ENCODE assay signal across 14 cellular contexts in genomic region chr2:99821572-99822369, GRCh38.
DNase-seq lines count a peak whose midpoint lies in the region; ATAC-seq and TF ChIP-seq lines count a peak whose summit lies in the region.
"Had no signal": no experiment of that assay in that cellular context is flagged by ENCODE, and none has a peak within 500 bp of the region (broad histone marks: within the 10 kb centered on the region; RNA-seq: fewer than 3 reads in every experiment).

No MANE protein-coding gene starts in this region.

- H3K9me1 ChIP-seq in IMR-90 (ENCODE audit: insufficient read depth, low read length), result peaks cover 13% of the 10 kb centered on the region

- H3K56ac ChIP-seq in IMR-90 (ENCODE audit: extremely low read depth, insufficient read depth, low read length), result peak overlapping the region; percentile 54; the same call in 1 of the 2 replicates

- in situ Hi-C loops in IMR-90 (cut with MboI; ENCODE audit: low sequenced_read_pairs), result no loop called here

- H4K5ac ChIP-seq in IMR-90 (ENCODE audit: low read depth, low read length), result peak overlapping the region; percentile 79

- H3K4me3 ChIP-seq in AG09309 (ENCODE audit: control insufficient read depth, low read depth, low read length), result no peak overlapping the region
- H3K4me3 ChIP-seq in IMR-90 (ENCODE audit: insufficient read depth, low read depth, low read length), result no peak overlapping the region
- no peak overlapping the region for H3K4me3 ChIP-seq in H7 (ENCODE audit: insufficient read depth, low read depth, low read length)
- H3K4me3 ChIP-seq: vagina had no signal

- H2BK15ac ChIP-seq in IMR-90 (ENCODE audit: low read depth, low read length), result peak overlapping the region; percentile 74

- intact Hi-C loops in IMR-90 (cut with micrococcal nuclease), result no loop called here

- no peaks in the 10 kb centered on the region for H4K20me1 ChIP-seq in IMR-90 (ENCODE audit: insufficient read depth, low read length)

- no peak overlapping the region for H3K4me2 ChIP-seq in IMR-90 (ENCODE audit: low read depth, low read length)

- peak overlapping the region; percentile 10 to 63; a peak in 3 of 4 replicates for H4K8ac ChIP-seq in IMR-90 (ENCODE audit: low read depth in 2 of 2, low read length in 2 of 2)

- peak overlapping the region; percentile 31 for H2AK9ac ChIP-seq in IMR-90 (replicated peaks; ENCODE audit: low read depth, low read length, poor library complexity)

- peak overlapping the region; percentile 93 for H3K4ac ChIP-seq in IMR-90 (ENCODE audit: low read depth, low read length)

- peak overlapping the region; percentile 89 for H2AK5ac ChIP-seq in IMR-90 (ENCODE audit: low read depth, low read length)

- peak overlapping the region; percentile 88 for H2BK20ac ChIP-seq in IMR-90 (ENCODE audit: low read depth, low read length)

- peak overlapping the region; percentile 96 for H3K14ac ChIP-seq in IMR-90 (replicated peaks; ENCODE audit: low read depth, low read length)

- dilution Hi-C loops in IMR-90 (cut with HindIII; ENCODE audit: low sequenced_read_pairs, unreplicated experiment), result no loop called here

- no peak overlapping the region for H3K9ac ChIP-seq in IMR-90 (ENCODE audit: low read depth, low read length)

- H3K27me3 ChIP-seq in IMR-90 (ENCODE audit: control insufficient read depth, insufficient read depth, low read length) (no peaks in the 10 kb centered on the region), H7 (ENCODE audit: control insufficient read depth, insufficient read depth, low read length) (no peaks in the 10 kb centered on the region)
- H3K27me3 ChIP-seq: vagina had no signal

- no peaks in the 10 kb centered on the region for H3K9me3 Mint-ChIP-seq in chondrocyte (ENCODE audit: low read depth)
- H3K9me3 Mint-ChIP-seq in activated T-cell treated with anti-CD3 and anti-CD28 coated beads, Interleukin-2, amount 50 U/mL, for 4 hours, result no peaks in the 10 kb centered on the region
- H3K9me3 Mint-ChIP-seq: natural killer cell had no signal

- WGBS in IMR-90 (ENCODE audit: extremely low coverage in 2 of 2, insufficient read length in 1 of 2), 2 experiments, result 100% methylated on average over 2 of the region's 13 CpGs; no CpG with 5 or more reads in 1 of the 2 experiments

- H2AFZ ChIP-seq in IMR-90 (replicated peaks; ENCODE audit: low read length, poor library complexity), result peak overlapping the region; percentile 24

- H3K4me3 Mint-ChIP-seq in chondrocyte (ENCODE audit: unreplicated experiment), result no peak overlapping the region
- no peak overlapping the region for H3K4me3 Mint-ChIP-seq in activated T-cell treated with anti-CD3 and anti-CD28 coated beads, Interleukin-2, amount 50 U/mL, for 4 hours
- H3K4me3 Mint-ChIP-seq: natural killer cell had no signal

- POLR2A ChIA-PET in IMR-90 (lab: Charles Lee; ENCODE audit: unreplicated experiment), result no interaction called here

- H2BK120ac ChIP-seq in IMR-90 (ENCODE audit: low read depth, low read length), result peak overlapping the region; percentile 97

- peaks cover 12% of the 10 kb centered on the region for H3K4me1 ChIP-seq in IMR-90 (ENCODE audit: control insufficient read depth, insufficient read depth, low read length)
- H3K4me1 ChIP-seq: vagina had no signal

- peaks cover 4 to 18% of the 10 kb centered on the region in 2 experiments for H3K79me1 ChIP-seq in IMR-90 (ENCODE audit: low read depth in 1 of 2, low read length in 2 of 2)

- no peak for TF ChIP-seq RAD21 in IMR-90 (IDR thresholded peaks at IDR 0.05; ENCODE audit: low read length)

- peaks cover 19% of the 10 kb centered on the region for H3K36me3 Mint-ChIP-seq in chondrocyte (ENCODE audit: low read depth)
- no peaks in the 10 kb centered on the region for H3K36me3 Mint-ChIP-seq in activated T-cell treated with anti-CD3 and anti-CD28 coated beads, Interleukin-2, amount 50 U/mL, for 4 hours (ENCODE audit: insufficient read depth)
- H3K36me3 Mint-ChIP-seq: natural killer cell had no signal

- H2BK5ac ChIP-seq in IMR-90 (ENCODE audit: low read depth, low read length, poor library complexity, severe bottlenecking), result peak overlapping the region; percentile 27

- no peaks in the 10 kb centered on the region for H3K9me3 ChIP-seq in IMR-90 (ENCODE audit: control insufficient read depth, insufficient read depth, low read length)
- H3K9me3 ChIP-seq: vagina had no signal

- peaks cover 42% of the 10 kb centered on the region for H3K4me1 Mint-ChIP-seq in chondrocyte (ENCODE audit: low read depth)
- H3K4me1 Mint-ChIP-seq in activated T-cell treated with anti-CD3 and anti-CD28 coated beads, Interleukin-2, amount 50 U/mL, for 4 hours (ENCODE audit: low read depth), result no peaks in the 10 kb centered on the region

- CTCF ChIA-PET in IMR-90 (lab: Yijun Ruan, JAX), result no interaction called here

- peak overlapping the region; percentile 87 for H4K91ac ChIP-seq in IMR-90 (ENCODE audit: insufficient read depth, low read depth, low read length)

- peak; percentile 71 for ATAC-seq in IMR-90 (ENCODE audit: low read depth)
- no peak for ATAC-seq in activated T-cell treated with anti-CD3 and anti-CD28 coated beads, Interleukin-2, amount 50 U/mL, for 4 hours
- ATAC-seq: natural killer cell had no signal

- H3K27ac ChIP-seq in IMR-90 (ENCODE audit: insufficient read depth, low read length), result peak overlapping the region; percentile 65
- H3K27ac ChIP-seq: vagina had no signal

- H3K18ac ChIP-seq in IMR-90 (ENCODE audit: low read depth, low read length), result peak overlapping the region; percentile 74; the same call in 1 of the 2 replicates

- no peak for TF ChIP-seq POLR2A in IMR-90 (IDR thresholded peaks at IDR 0.05; ENCODE audit: low read depth, low read length)

- H3K27me3 Mint-ChIP-seq in chondrocyte (ENCODE audit: low read depth), result no peaks in the 10 kb centered on the region
- H3K27me3 Mint-ChIP-seq in activated T-cell treated with anti-CD3 and anti-CD28 coated beads, Interleukin-2, amount 50 U/mL, for 4 hours (ENCODE audit: low read depth), result no peaks in the 10 kb centered on the region

- peak; percentile 14 for DNase-seq in AG09309 (ENCODE audit: low read depth)
- peak; percentile 90 for DNase-seq in IMR-90
- no peak for DNase-seq in chondrocyte (ENCODE audit: low spot score)
- DNase-seq in kidney tubule cell (ENCODE audit: low spot score), result peak; percentile 91
- DNase-seq in NCI-H2081 (lab: John Stamatoyannopoulos, UW), result no peak
- DNase-seq in H7, result no peak
- DNase-seq in stimulated activated CD4-positive, alpha-beta T cell treated with anti-CD3 and anti-CD28 coated beads, Interleukin-4, amount 100 ng/mL, for 4 hours, result no peak
- DNase-seq in activated T-cell treated with anti-CD3 and anti-CD28 coated beads, Interleukin-2, amount 50 U/mL, for 4 hours, result no peak
- DNase-seq: kidney, natural killer cell, NCI-H1092 treated with DMSO at 0.1 percent for 48 hours, NCI-H524 treated with DMSO at 0.1 percent for 48 hours, SHP77 had no signal

- TF ChIP-seq CTCF in AG09309 (IDR thresholded peaks at IDR 0.05; ENCODE audit: control insufficient read depth, insufficient read depth, low read depth, low read length, missing control alignments) (no peak), IMR-90 (conservative IDR thresholded peaks at IDR 0.05; ENCODE audit: low read depth, low read length) (no peak), chondrocyte (IDR thresholded peaks at IDR 0.05) (no peak)

- no TSS peak for BruUV-seq in IMR-90 (replicated peaks; lab: Mats Ljungman, UMichigan)

- peak overlapping the region; percentile 93 for H3K27ac Mint-ChIP-seq in chondrocyte (ENCODE audit: unreplicated experiment)
- H3K27ac Mint-ChIP-seq: natural killer cell had no signal

- H3K36me3 ChIP-seq in IMR-90 (ENCODE audit: control insufficient read depth, insufficient read depth, low read length), result peaks cover 12% of the 10 kb centered on the region; the same call in 1 of the 2 replicates
- no peaks in the 10 kb centered on the region for H3K36me3 ChIP-seq in H7 (replicated peaks; ENCODE audit: control insufficient read depth, insufficient read depth, low read length)
- H3K36me3 ChIP-seq: vagina had no signal

- H3K23ac ChIP-seq in IMR-90 (ENCODE audit: low read depth, low read length), result peak overlapping the region; percentile 64

TF ChIP-seq in IMR-90, 13 proteins besides CTCF, POLR2A, EP300 and RAD21:
- no peak for TF ChIP-seq MAFK (IDR thresholded peaks at IDR 0.05; ENCODE audit: low read depth, low read length)
- no peak for TF ChIP-seq CHD1 (IDR thresholded peaks at IDR 0.05; ENCODE audit: low read depth, low read length)
- TF ChIP-seq CEBPB (IDR thresholded peaks at IDR 0.05; ENCODE audit: low read depth, low read length), result peak; percentile 33; the same call in 1 of the 2 replicates
- TF ChIP-seq BHLHE40 (IDR thresholded peaks at IDR 0.05; ENCODE audit: low read depth, low read length), result peak; percentile 92
- TF ChIP-seq NFE2L2 (IDR thresholded peaks at IDR 0.05; ENCODE audit: low read depth, low read length), result no peak
- no peak for TF ChIP-seq RCOR1 (IDR thresholded peaks at IDR 0.05; ENCODE audit: insufficient replicate concordance, low read length)
- TF ChIP-seq ELK1 (IDR thresholded peaks at IDR 0.05; ENCODE audit: borderline replicate concordance, low read depth, low read length), result no peak
- no peak for TF ChIP-seq RFX5 (IDR thresholded peaks at IDR 0.05; ENCODE audit: low read depth, low read length)
- peak; percentile 90 for TF ChIP-seq USF2 (IDR thresholded peaks at IDR 0.05; ENCODE audit: low read depth, low read length)
- no peak for TF ChIP-seq SMC3 (IDR thresholded peaks at IDR 0.05; ENCODE audit: low read depth, low read length)
- no peak for TF ChIP-seq MAZ (IDR thresholded peaks at IDR 0.05; ENCODE audit: borderline replicate concordance, low read depth, low read length)
- no peak for TF ChIP-seq MXI1 (IDR thresholded peaks at IDR 0.05; ENCODE audit: borderline replicate concordance, low read depth, low read length)
- TF ChIP-seq FOS (IDR thresholded peaks at IDR 0.05; ENCODE audit: low read depth, low read length), result peak; percentile 44
TF ChIP-seq in IMR-90: peak in this region for 4.

Comparison
In these comparisons a context has a peak if more than half of its experiments do, and no peak if none do; other contexts are left out.
1. DNase-seq: peak in AG09309 (single experiment), IMR-90 (single experiment) and kidney tubule cell (single experiment); none in chondrocyte (single experiment), NCI-H2081 (0 of 2), H7 (single experiment), stimulated activated CD4-positive, alpha-beta T cell treated with anti-CD3 and anti-CD28 coated beads, Interleukin-4, amount 100 ng/mL, for 4 hours (0 of 2) and activated T-cell treated with anti-CD3 and anti-CD28 coated beads, Interleukin-2, amount 50 U/mL, for 4 hours (single experiment).